In the genomic region with DNA sequence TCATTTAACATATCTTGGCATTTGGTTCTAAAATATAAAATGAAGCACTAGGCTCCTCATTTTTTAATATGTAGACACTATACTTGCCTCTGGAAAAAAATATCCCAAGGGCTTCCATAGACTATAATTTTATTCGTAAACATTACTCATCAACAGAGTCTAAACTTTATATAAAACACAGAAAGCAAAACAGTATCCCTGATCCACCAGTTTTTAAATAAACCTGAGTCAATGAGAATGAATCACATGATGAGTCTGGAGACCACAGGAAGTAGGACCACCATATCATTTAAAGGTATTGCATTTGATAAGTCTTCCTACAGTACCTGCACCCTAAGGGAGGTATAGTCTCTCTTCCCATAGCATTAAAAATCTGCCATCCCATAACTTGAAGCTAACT, we compare ENCODE assay signal across 25 cellular contexts.
A peak's percentile ranks its signal among the peaks of the same experiment; 100 is the strongest.
DNase-seq lines count a peak whose midpoint lies in the region; ATAC-seq, FAIRE-seq and TF ChIP-seq lines count a peak whose summit lies in the region.
"Had no signal": no experiment of that assay in that cellular context is flagged by ENCODE, and none has a peak within 500 bp of the region (broad histone marks: within the 10 kb centered on the region; RNA-seq: fewer than 3 reads in every experiment).

No MANE protein-coding gene starts in this region.

- H3K27ac Mint-ChIP-seq in CD8-positive, alpha-beta T cell, result no peak overlapping the region
- H3K27ac Mint-ChIP-seq: B cell; CD4-positive, alpha-beta T cell; CD8-positive, alpha-beta memory T cell had no signal

- H2AFZ ChIP-seq in IMR-90 (replicated peaks; ENCODE audit: low read length, poor library complexity) (no peak overlapping the region), neuronal stem cell (ENCODE audit: low read length) (no peak overlapping the region)

- H4K91ac ChIP-seq in IMR-90 (ENCODE audit: insufficient read depth, low read depth, low read length), result no peak overlapping the region
- no peak overlapping the region for H4K91ac ChIP-seq in neuronal stem cell (ENCODE audit: low read depth, low read length, poor library complexity)

- intact Hi-C loops in IMR-90 (cut with micrococcal nuclease), result no loop called here
- intact Hi-C loops in tibial artery (cut with DNase I; ENCODE audit: low total_unique reads), result no loop called here
- intact Hi-C loops in CD8-positive, alpha-beta T cell (cut with DNase I, micrococcal nuclease), result no loop called here

- no peaks in the 10 kb centered on the region for H3K4me1 Mint-ChIP-seq in CD8-positive, alpha-beta T cell (ENCODE audit: low read depth)
- H3K4me1 Mint-ChIP-seq: B cell; CD8-positive, alpha-beta memory T cell had no signal

- H3K4ac ChIP-seq in IMR-90 (ENCODE audit: low read depth, low read length), result no peak overlapping the region
- no peak overlapping the region for H3K4ac ChIP-seq in neuronal stem cell (ENCODE audit: low read length)

- no peak overlapping the region for H4K8ac ChIP-seq in IMR-90 (ENCODE audit: low read depth in 2 of 2, low read length in 2 of 2)
- no peak overlapping the region for H4K8ac ChIP-seq in neuronal stem cell (ENCODE audit: low read depth, low read length)

- no peak overlapping the region for H3K56ac ChIP-seq in IMR-90 (ENCODE audit: extremely low read depth, insufficient read depth, low read length)

- H2AK9ac ChIP-seq in IMR-90 (replicated peaks; ENCODE audit: low read depth, low read length, poor library complexity), result no peak overlapping the region

- H2BK12ac ChIP-seq in neuronal stem cell (ENCODE audit: low read length), result no peak overlapping the region

- DNase-seq in IMR-90 (peak; percentile 21), RCC 7860 (ENCODE audit: low spot score) (peak; percentile 44), kidney tubule cell (ENCODE audit: low spot score) (peak; percentile 73), tibial artery (no peak), neuronal stem cell (ENCODE audit: low spot score) (no peak)
- DNase-seq in CD8-positive, alpha-beta T cell, result no peak
- DNase-seq: AML-193; CD4-positive, alpha-beta T cell; CD8-positive, alpha-beta memory T cell; COR-L47; DMS 273 treated with DMSO at 0.1 percent for 48 hours; DMS153; DMS53; DMS79; DND-41; EL; GDM1 had no signal

- ATAC-seq in IMR-90 (ENCODE audit: low read depth), result peak; percentile 57; the same call in 1 of the 2 replicates
- ATAC-seq in CD8-positive, alpha-beta T cell, result no peak
- ATAC-seq: A549, GM12878 had no signal

- H3K9me3 Mint-ChIP-seq in CD8-positive, alpha-beta T cell, result no peaks in the 10 kb centered on the region
- H3K9me3 Mint-ChIP-seq: CD4-positive, alpha-beta T cell; CD8-positive, alpha-beta memory T cell had no signal

- no peak for TF ChIP-seq POLR2A in IMR-90 (IDR thresholded peaks at IDR 0.05; ENCODE audit: low read depth, low read length)

- no peak overlapping the region for H4K5ac ChIP-seq in IMR-90 (ENCODE audit: low read depth, low read length)

- BruUV-seq in IMR-90 (replicated peaks; lab: Mats Ljungman, UMichigan), result no TSS peak

- no peaks in the 10 kb centered on the region for H3K9me3 ChIP-seq in IMR-90 (ENCODE audit: control insufficient read depth, insufficient read depth, low read length)
- no peaks in the 10 kb centered on the region for H3K9me3 ChIP-seq in tibial artery
- H3K9me3 ChIP-seq in CD8-positive, alpha-beta T cell (ENCODE audit: low read length), result no peaks in the 10 kb centered on the region
- no peaks in the 10 kb centered on the region for H3K9me3 ChIP-seq in neuronal stem cell (replicated peaks in 1 of 2; ENCODE audit: control insufficient read depth in 2 of 2, insufficient read depth in 1 of 2, low read depth in 1 of 2, low read length in 2 of 2)
- H3K9me3 ChIP-seq: A549; BLaER1 treated with 17β-estradiol and CSF1 and Interleukin-3, amounts not matched to agents 10 nM and 100 nM had no signal

- no peak overlapping the region for H3K27ac ChIP-seq in IMR-90 (ENCODE audit: insufficient read depth, low read length)
- no peak overlapping the region for H3K27ac ChIP-seq in tibial artery
- no peak overlapping the region for H3K27ac ChIP-seq in CD8-positive, alpha-beta T cell (ENCODE audit: low read depth, low read length)
- no peak overlapping the region for H3K27ac ChIP-seq in neuronal stem cell (replicated peaks; ENCODE audit: low read length)
- H3K27ac ChIP-seq: 22Rv1; A549; BLaER1 treated with 17β-estradiol and CSF1 and Interleukin-3, amounts not matched to agents 10 nM and 100 nM; C4-2B had no signal

- no peaks in the 10 kb centered on the region for H3K36me3 ChIP-seq in IMR-90 (ENCODE audit: control insufficient read depth, insufficient read depth, low read length)
- H3K36me3 ChIP-seq in tibial artery, result no peaks in the 10 kb centered on the region
- no peaks in the 10 kb centered on the region for H3K36me3 ChIP-seq in CD8-positive, alpha-beta T cell (ENCODE audit: insufficient read depth, low read length)
- H3K36me3 ChIP-seq in neuronal stem cell (replicated peaks in 1 of 2; ENCODE audit: control insufficient read depth in 2 of 2, insufficient read depth in 2 of 2, low read length in 2 of 2), result no peaks in the 10 kb centered on the region
- H3K36me3 ChIP-seq: BLaER1 treated with 17β-estradiol and CSF1 and Interleukin-3, amounts not matched to agents 10 nM and 100 nM had no signal

- H2AK5ac ChIP-seq in IMR-90 (ENCODE audit: low read depth, low read length), result no peak overlapping the region
- H2AK5ac ChIP-seq in neuronal stem cell (ENCODE audit: low read depth, low read length), result no peak overlapping the region

- H3K79me1 ChIP-seq in IMR-90 (ENCODE audit: low read depth in 1 of 2, low read length in 2 of 2), result no peaks in the 10 kb centered on the region
- no peaks in the 10 kb centered on the region for H3K79me1 ChIP-seq in neuronal stem cell (ENCODE audit: low read depth, low read length)

- TF ChIP-seq RAD21 in IMR-90 (IDR thresholded peaks at IDR 0.05; ENCODE audit: low read length), result no peak

- POLR2A ChIA-PET in IMR-90 (lab: Charles Lee; ENCODE audit: unreplicated experiment), result no interaction called here
- POLR2A ChIA-PET in CD8-positive, alpha-beta T cell (lab: Charles Lee), result no interaction called here

- TF ChIP-seq CTCF in IMR-90 (conservative IDR thresholded peaks at IDR 0.05; ENCODE audit: low read depth, low read length) (no peak), tibial artery (IDR thresholded peaks at IDR 0.05) (no peak)
- no peak for TF ChIP-seq CTCF in CD8-positive, alpha-beta T cell (IDR thresholded peaks at IDR 0.05)

- no peaks in the 10 kb centered on the region for H3K27me3 ChIP-seq in IMR-90 (ENCODE audit: control insufficient read depth, insufficient read depth, low read length)
- no peaks in the 10 kb centered on the region for H3K27me3 ChIP-seq in tibial artery
- H3K27me3 ChIP-seq in CD8-positive, alpha-beta T cell (ENCODE audit: insufficient read depth, low read length), result no peaks in the 10 kb centered on the region
- no peaks in the 10 kb centered on the region for H3K27me3 ChIP-seq in neuronal stem cell (ENCODE audit: control insufficient read depth in 3 of 3, insufficient read depth in 3 of 3, low read depth in 1 of 3, low read length in 3 of 3)
- H3K27me3 ChIP-seq: BLaER1 treated with 17β-estradiol and CSF1 and Interleukin-3, amounts not matched to agents 10 nM and 100 nM had no signal

- H2BK15ac ChIP-seq in IMR-90 (ENCODE audit: low read depth, low read length) (no peak overlapping the region), neuronal stem cell (ENCODE audit: low read length) (no peak overlapping the region)

- H3K4me3 ChIP-seq in IMR-90 (ENCODE audit: insufficient read depth, low read depth, low read length) (no peak overlapping the region), tibial artery (no peak overlapping the region), neuronal stem cell (ENCODE audit: low read length in 2 of 2) (no peak overlapping the region)
- no peak overlapping the region for H3K4me3 ChIP-seq in CD8-positive, alpha-beta T cell (ENCODE audit: low read depth, low read length)
- H3K4me3 ChIP-seq: A549; BLaER1 treated with 17β-estradiol and CSF1 and Interleukin-3, amounts not matched to agents 10 nM and 100 nM; GM12878 had no signal

- FAIRE-seq in RCC 7860 (lab: Jason Lieb, UNC), result no peak
- FAIRE-seq: A549, GM12892, GM18507 had no signal

- H2BK5ac ChIP-seq in IMR-90 (ENCODE audit: low read depth, low read length, poor library complexity, severe bottlenecking) (no peak overlapping the region), neuronal stem cell (ENCODE audit: low read length) (no peak overlapping the region)

- in situ Hi-C loops in IMR-90 (cut with MboI; ENCODE audit: low sequenced_read_pairs), result loop anchor here (25.0 kb wide), 3 partner anchors 931 to 1506 kb away; no protein-coding TSS in a partner anchor

- no peaks in the 10 kb centered on the region for H3K36me3 Mint-ChIP-seq in CD8-positive, alpha-beta T cell
- H3K36me3 Mint-ChIP-seq: CD8-positive, alpha-beta memory T cell had no signal

- no peak overlapping the region for H3K9ac ChIP-seq in IMR-90 (ENCODE audit: low read depth, low read length)
- no peak overlapping the region for H3K9ac ChIP-seq in neuronal stem cell (ENCODE audit: low read depth, low read length, poor library complexity)
- H3K9ac ChIP-seq: BLaER1 treated with 17β-estradiol and CSF1 and Interleukin-3, amounts not matched to agents 10 nM and 100 nM had no signal

- no CpG with 5 or more reads among the region's 1 CpG for WGBS in IMR-90 (ENCODE audit: extremely low coverage in 2 of 2, insufficient read length in 1 of 2), 2 experiments
- no CpG with 5 or more reads among the region's 1 CpG for WGBS in neuronal stem cell (ENCODE audit: extremely low coverage in 2 of 2, insufficient read length in 2 of 2, insufficient replicate concordance in 1 of 2), 2 donors

- no peak overlapping the region for H3K18ac ChIP-seq in IMR-90 (ENCODE audit: low read depth, low read length)
- H3K18ac ChIP-seq in neuronal stem cell (ENCODE audit: low read length), result no peak overlapping the region

- CTCF ChIA-PET in IMR-90 (lab: Yijun Ruan, JAX), result no interaction called here
- CTCF ChIA-PET in CD8-positive, alpha-beta T cell (lab: Charles Lee), result no interaction called here

- H3K4me3 Mint-ChIP-seq in CD8-positive, alpha-beta T cell, result no peak overlapping the region
- H3K4me3 Mint-ChIP-seq: B cell; CD4-positive, alpha-beta T cell; CD8-positive, alpha-beta memory T cell had no signal

- H3K4me2 ChIP-seq in IMR-90 (ENCODE audit: low read depth, low read length) (no peak overlapping the region), neuronal stem cell (ENCODE audit: insufficient read depth, low read length, poor library complexity, severe bottlenecking) (no peak overlapping the region)
- H3K4me2 ChIP-seq: A549; BLaER1 treated with 17β-estradiol and CSF1 and Interleukin-3, amounts not matched to agents 10 nM and 100 nM had no signal

- peaks cover 8% of the 10 kb centered on the region for H3K27me3 Mint-ChIP-seq in CD8-positive, alpha-beta T cell (ENCODE audit: low read depth)

- no peaks in the 10 kb centered on the region for H3K4me1 ChIP-seq in IMR-90 (ENCODE audit: control insufficient read depth, insufficient read depth, low read length)
- no peaks in the 10 kb centered on the region for H3K4me1 ChIP-seq in tibial artery
- H3K4me1 ChIP-seq in CD8-positive, alpha-beta T cell (ENCODE audit: insufficient read depth, low read length), result no peaks in the 10 kb centered on the region
- H3K4me1 ChIP-seq in neuronal stem cell (ENCODE audit: control insufficient read depth in 2 of 2, insufficient read depth in 1 of 2, low read depth in 1 of 2, low read length in 2 of 2), result no peaks in the 10 kb centered on the region
- H3K4me1 ChIP-seq: A549; BLaER1 treated with 17β-estradiol and CSF1 and Interleukin-3, amounts not matched to agents 10 nM and 100 nM had no signal

- H4K20me1 ChIP-seq in IMR-90 (ENCODE audit: insufficient read depth, low read length), result no peaks in the 10 kb centered on the region
- H4K20me1 ChIP-seq: BLaER1 treated with 17β-estradiol and CSF1 and Interleukin-3, amounts not matched to agents 10 nM and 100 nM had no signal

- no peak overlapping the region for H3K14ac ChIP-seq in IMR-90 (replicated peaks; ENCODE audit: low read depth, low read length)
- no peak overlapping the region for H3K14ac ChIP-seq in neuronal stem cell (ENCODE audit: low read length)

- H3K9me1 ChIP-seq in IMR-90 (ENCODE audit: insufficient read depth, low read length), result 0 out of 2 replicates have a peak, but pooled peaks cover 2% of the 10 kb centered on the region

- no peak overlapping the region for H2BK120ac ChIP-seq in IMR-90 (ENCODE audit: low read depth, low read length)
- no peak overlapping the region for H2BK120ac ChIP-seq in neuronal stem cell (ENCODE audit: low read depth, low read length)

- dilution Hi-C loops in IMR-90 (cut with HindIII; ENCODE audit: low sequenced_read_pairs, unreplicated experiment), result loop anchor here (25.0 kb wide), 1 partner anchor 394 kb away; a partner anchor contains a TSS

- H3K23ac ChIP-seq in IMR-90 (ENCODE audit: low read depth, low read length), result no peak overlapping the region
- no peak overlapping the region for H3K23ac ChIP-seq in neuronal stem cell (ENCODE audit: low read depth, low read length, poor library complexity)

- no peak overlapping the region for H2BK20ac ChIP-seq in IMR-90 (ENCODE audit: low read depth, low read length)

Comparison
In these comparisons a context has a peak if more than half of its experiments do, and no peak if none do; other contexts are left out.
1. DNase-seq: peak in IMR-90 (single experiment), RCC 7860 (single experiment) and kidney tubule cell (single experiment); none in tibial artery (0 of 2), CD8-positive, alpha-beta T cell (0 of 7) and neuronal stem cell (single experiment).